In the genomic region with DNA sequence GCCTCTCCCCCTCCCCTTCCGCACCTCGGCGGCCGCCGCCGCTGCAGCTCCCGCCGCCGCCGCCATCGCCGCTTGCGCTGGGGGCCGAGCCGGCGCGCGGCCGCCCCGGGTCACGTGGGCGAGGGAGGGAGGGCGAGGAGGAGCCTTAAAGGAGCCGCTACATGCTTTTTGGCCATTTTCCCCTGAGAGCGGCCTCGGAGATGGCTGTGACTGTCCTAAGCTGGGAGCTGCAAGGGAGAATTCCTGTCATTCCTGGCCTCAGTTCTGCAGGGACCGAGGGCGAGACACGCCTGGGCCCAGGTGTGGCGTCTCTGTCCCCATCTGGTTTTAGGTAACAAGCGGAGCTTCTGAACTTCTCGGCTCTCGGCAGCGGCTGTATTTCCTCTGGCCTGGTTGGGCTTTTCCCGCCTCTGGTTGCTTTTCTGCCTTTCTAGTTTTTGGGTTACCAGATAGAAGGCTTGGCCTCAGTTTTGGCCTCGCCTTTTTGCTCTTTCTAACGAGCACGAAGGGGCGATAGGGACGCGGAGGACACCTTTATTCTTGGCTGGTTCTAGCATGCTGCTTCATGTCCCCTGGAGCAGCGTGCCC, we compare ENCODE assay signal across 8 cellular contexts. TPM values are rescaled to one million over a fixed set of nuclear protein-coding genes. Genes with fewer than 3 reads are reported as not detected.
A peak's percentile ranks its signal among the peaks of the same experiment; 100 is the strongest.
DNase-seq lines count a peak whose midpoint lies in the region; ATAC-seq, FAIRE-seq and TF ChIP-seq lines count a peak whose summit lies in the region.

TSS of gene EHMT2 (minus strand) at position 87 of the 588 bp plus-strand sequence. CDS start at position 66, 21 bp downstream.

- H3K27ac ChIP-seq in kidney (ENCODE audit: low read depth in 2 of 2, low read length in 2 of 2), result peak within 1 kb of the TSS; percentile 72 to 77

- H3K9me3 ChIP-seq in kidney (ENCODE audit: control insufficient read depth in 1 of 2, low read length in 2 of 2), result no peaks in the 10 kb centered on the region

- H3K36me3 ChIP-seq in kidney (ENCODE audit: control insufficient read depth in 1 of 2, insufficient read depth in 2 of 2, low read length in 2 of 2), result peaks cover 0 to 8% of the 10 kb centered on the region in 2 donors

- H3K27ac Mint-ChIP-seq in central memory CD8-positive, alpha-beta T cell (ENCODE audit: low read depth), result peak within 1 kb of the TSS; percentile 94

- DNase-seq in GM13977 (ENCODE audit: low spot score) (peak; percentile 94), NCI-H446 (lab: John Stamatoyannopoulos, UW) (peak; percentile 78 to 84), kidney (peak; percentile 95)
- peak; percentile 64 to 71 for DNase-seq in central memory CD8-positive, alpha-beta T cell (ENCODE audit: low spot score in 2 of 2)
- peak; percentile 71 to 79 for DNase-seq in stimulated activated CD4-positive, alpha-beta T cell treated with anti-CD3 and anti-CD28 coated beads, Interleukin-15, amount 100 ng/mL, for 1 hour (ENCODE audit: low read depth in 1 of 2, low spot score in 1 of 2)

- H3K36me3 Mint-ChIP-seq in central memory CD8-positive, alpha-beta T cell (ENCODE audit: insufficient read depth), result peaks cover 35% of the 10 kb centered on the region

- no peak for FAIRE-seq in kidney (lab: Jason Lieb, UNC)

- peaks cover 9 to 17% of the 10 kb centered on the region in 2 donors for H3K4me1 ChIP-seq in kidney (ENCODE audit: control insufficient read depth in 1 of 2, insufficient read depth in 1 of 2, low read depth in 1 of 2, low read length in 2 of 2)

- no peaks in the 10 kb centered on the region for H3K9me3 Mint-ChIP-seq in central memory CD8-positive, alpha-beta T cell

- intact Hi-C loops in kidney (cut with DNase I), result no loop called here

- in situ Hi-C loops in GM13977 (cut with MboI; ENCODE audit: low pct_unique_long_range_greater_than_20kb, low sequenced_read_pairs, unreplicated experiment), result no loop called here

- TF ChIP-seq CTCF in GM13977 (IDR thresholded peaks at IDR 0.05; ENCODE audit: extremely low read depth, insufficient read depth, missing control alignments) (peak; percentile 12), kidney (IDR thresholded peaks at IDR 0.05; ENCODE audit: borderline replicate concordance, extremely low read depth, insufficient read depth) (peak; percentile 19)

- peak within 1 kb of the TSS; percentile 93 for H3K4me3 Mint-ChIP-seq in central memory CD8-positive, alpha-beta T cell

- peak within 1 kb of the TSS; percentile 92 to 94 for H3K4me3 ChIP-seq in kidney (ENCODE audit: low read length in 2 of 2)

- H3K27me3 Mint-ChIP-seq in central memory CD8-positive, alpha-beta T cell, result no peaks in the 10 kb centered on the region

- ATAC-seq in HG03135 (IDR thresholded peaks at IDR 0.05; ENCODE audit: unreplicated experiment), result peak; percentile 44
- ATAC-seq in activated CD4-positive, CD25-positive, alpha-beta regulatory T cell treated with anti-CD3 and anti-CD28 coated beads, Interleukin-2, amount 50 U/mL, for 24 hours, result peak; percentile 69 to 71
- ATAC-seq in central memory CD8-positive, alpha-beta T cell (replicated peaks; ENCODE audit: extremely low read depth, poor library complexity, severe bottlenecking), result peak; percentile 66
- ATAC-seq in GM18502 (IDR thresholded peaks at IDR 0.05; ENCODE audit: poor library complexity, unreplicated experiment), result no peak

- peaks cover 41% of the 10 kb centered on the region for H3K4me1 Mint-ChIP-seq in central memory CD8-positive, alpha-beta T cell

- peak within 1 kb of the TSS; percentile 81 to 85 for H3K9ac ChIP-seq in kidney (ENCODE audit: low read length in 2 of 2)

RNA-seq across cellular contexts. Expression of gene EHMT2, which starts in this region (rescaled TPM):
- 40.5 TPM for total RNA-seq in kidney
- polyA plus RNA-seq in kidney (ENCODE audit: insufficient read depth, low read depth, low replicate concordance), result 35.3 TPM
